In the genomic region with DNA sequence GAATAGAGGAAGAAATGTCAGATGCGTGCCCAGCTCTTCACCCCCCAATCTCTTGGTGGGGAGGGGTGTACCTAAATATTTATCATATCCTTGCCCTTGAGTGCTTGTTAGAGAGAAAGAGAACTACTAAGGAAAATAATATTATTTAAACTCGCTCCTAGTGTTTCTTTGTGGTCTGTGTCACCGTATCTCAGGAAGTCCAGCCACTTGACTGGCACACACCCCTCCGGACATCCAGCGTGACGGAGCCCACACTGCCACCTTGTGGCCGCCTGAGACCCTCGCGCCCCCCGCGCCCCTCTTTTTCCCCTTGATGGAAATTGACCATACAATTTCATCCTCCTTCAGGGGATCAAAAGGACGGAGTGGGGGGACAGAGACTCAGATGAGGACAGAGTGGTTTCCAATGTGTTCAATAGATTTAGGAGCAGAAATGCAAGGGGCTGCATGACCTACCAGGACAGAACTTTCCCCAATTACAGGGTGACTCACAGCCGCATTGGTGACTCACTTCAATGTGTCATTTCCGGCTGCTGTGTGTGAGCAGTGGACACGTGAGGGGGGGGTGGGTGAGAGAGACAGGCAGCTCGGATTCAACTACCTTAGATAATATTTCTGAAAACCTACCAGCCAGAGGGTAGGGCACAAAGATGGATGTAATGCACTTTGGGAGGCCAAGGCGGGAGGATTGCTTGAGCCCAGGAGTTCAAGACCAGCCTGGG, we compare ENCODE assay signal across 1 cellular context.
TF ChIP-seq lines count a peak whose summit lies in the region.

No MANE protein-coding gene starts in this region.

TF ChIP-seq in HEK293, 187 proteins besides CTCF, POLR2A, EP300 and RAD21 (continued from another document and continues in another):
- peak; percentile 77; the same call in 1 of the 2 replicates for TF ChIP-seq ZSCAN30 (tag by site-specific recombination; IDR thresholded peaks at IDR 0.05)
- TF ChIP-seq ZNF571 (tag by site-specific recombination; IDR thresholded peaks at IDR 0.05): no peak
- TF ChIP-seq, protein P1, sequence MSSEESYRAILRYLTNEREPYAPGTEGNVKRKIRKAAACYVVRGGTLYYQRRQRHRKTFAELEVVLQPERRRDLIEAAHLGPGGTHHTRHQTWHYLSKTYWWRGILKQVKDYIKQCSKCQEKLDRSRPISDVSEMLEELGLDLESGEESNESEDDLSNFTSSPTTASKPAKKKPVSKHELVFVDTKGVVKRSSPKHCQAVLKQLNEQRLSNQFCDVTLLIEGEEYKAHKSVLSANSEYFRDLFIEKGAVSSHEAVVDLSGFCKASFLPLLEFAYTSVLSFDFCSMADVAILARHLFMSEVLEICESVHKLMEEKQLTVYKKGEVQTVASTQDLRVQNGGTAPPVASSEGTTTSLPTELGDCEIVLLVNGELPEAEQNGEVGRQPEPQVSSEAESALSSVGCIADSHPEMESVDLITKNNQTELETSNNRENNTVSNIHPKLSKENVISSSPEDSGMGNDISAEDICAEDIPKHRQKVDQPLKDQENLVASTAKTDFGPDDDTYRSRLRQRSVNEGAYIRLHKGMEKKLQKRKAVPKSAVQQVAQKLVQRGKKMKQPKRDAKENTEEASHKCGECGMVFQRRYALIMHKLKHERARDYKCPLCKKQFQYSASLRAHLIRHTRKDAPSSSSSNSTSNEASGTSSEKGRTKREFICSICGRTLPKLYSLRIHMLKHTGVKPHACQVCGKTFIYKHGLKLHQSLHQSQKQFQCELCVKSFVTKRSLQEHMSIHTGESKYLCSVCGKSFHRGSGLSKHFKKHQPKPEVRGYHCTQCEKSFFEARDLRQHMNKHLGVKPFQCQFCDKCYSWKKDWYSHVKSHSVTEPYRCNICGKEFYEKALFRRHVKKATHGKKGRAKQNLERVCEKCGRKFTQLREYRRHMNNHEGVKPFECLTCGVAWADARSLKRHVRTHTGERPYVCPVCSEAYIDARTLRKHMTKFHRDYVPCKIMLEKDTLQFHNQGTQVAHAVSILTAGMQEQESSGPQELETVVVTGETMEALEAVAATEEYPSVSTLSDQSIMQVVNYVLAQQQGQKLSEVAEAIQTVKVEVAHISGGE (tag by site-specific recombination; conservative IDR thresholded peaks at IDR 0.05; ENCODE audit: low read depth): peak; percentile 67; the same call in 1 of the 2 replicates
- no peak for TF ChIP-seq ZNF830 (tag by site-specific recombination; IDR thresholded peaks at IDR 0.05; ENCODE audit: low read depth)
- TF ChIP-seq ZFP69B (tag by site-specific recombination; IDR thresholded peaks at IDR 0.05): peak; percentile 79
- TF ChIP-seq ZNF521 (tag by site-specific recombination; IDR thresholded peaks at IDR 0.05): no peak
- TF ChIP-seq ZBTB17 (tag by site-specific recombination; IDR thresholded peaks at IDR 0.05): peak; percentile 85
- 0 out of 2 replicates have a peak, but pooled peaks have one; percentile 56 for TF ChIP-seq ZNF785 (tag by site-specific recombination; IDR thresholded peaks at IDR 0.05)
- TF ChIP-seq ZNF10 (tag by site-specific recombination; IDR thresholded peaks at IDR 0.05): no peak
- TF ChIP-seq, protein P2, sequence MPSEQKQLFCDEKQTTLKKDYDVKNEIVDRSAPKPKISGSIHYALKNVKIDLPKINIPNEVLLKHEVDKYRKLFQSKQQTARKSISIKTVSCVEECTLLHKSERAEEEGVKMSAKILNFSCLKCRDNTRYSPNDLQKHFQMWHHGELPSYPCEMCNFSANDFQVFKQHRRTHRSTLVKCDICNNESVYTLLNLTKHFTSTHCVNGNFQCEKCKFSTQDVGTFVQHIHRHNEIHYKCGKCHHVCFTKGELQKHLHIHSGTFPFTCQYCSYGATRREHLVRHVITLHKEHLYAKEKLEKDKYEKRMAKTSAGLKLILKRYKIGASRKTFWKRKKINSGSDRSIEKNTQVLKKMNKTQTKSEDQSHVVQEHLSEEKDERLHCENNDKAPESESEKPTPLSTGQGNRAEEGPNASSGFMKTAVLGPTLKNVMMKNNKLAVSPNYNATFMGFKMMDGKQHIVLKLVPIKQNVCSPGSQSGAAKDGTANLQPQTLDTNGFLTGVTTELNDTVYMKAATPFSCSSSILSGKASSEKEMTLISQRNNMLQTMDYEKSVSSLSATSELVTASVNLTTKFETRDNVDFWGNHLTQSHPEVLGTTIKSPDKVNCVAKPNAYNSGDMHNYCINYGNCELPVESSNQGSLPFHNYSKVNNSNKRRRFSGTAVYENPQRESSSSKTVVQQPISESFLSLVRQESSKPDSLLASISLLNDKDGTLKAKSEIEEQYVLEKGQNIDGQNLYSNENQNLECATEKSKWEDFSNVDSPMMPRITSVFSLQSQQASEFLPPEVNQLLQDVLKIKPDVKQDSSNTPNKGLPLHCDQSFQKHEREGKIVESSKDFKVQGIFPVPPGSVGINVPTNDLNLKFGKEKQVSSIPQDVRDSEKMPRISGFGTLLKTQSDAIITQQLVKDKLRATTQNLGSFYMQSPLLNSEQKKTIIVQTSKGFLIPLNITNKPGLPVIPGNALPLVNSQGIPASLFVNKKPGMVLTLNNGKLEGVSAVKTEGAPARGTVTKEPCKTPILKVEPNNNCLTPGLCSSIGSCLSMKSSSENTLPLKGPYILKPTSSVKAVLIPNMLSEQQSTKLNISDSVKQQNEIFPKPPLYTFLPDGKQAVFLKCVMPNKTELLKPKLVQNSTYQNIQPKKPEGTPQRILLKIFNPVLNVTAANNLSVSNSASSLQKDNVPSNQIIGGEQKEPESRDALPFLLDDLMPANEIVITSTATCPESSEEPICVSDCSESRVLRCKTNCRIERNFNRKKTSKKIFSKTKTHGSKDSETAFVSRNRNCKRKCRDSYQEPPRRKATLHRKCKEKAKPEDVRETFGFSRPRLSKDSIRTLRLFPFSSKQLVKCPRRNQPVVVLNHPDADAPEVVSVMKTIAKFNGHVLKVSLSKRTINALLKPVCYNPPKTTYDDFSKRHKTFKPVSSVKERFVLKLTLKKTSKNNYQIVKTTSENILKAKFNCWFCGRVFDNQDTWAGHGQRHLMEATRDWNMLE (tag by site-specific recombination; conservative IDR thresholded peaks at IDR 0.05; ENCODE audit: low read depth): peak; percentile 74
- TF ChIP-seq ZNF660 (tag by site-specific recombination; IDR thresholded peaks at IDR 0.05): peak; percentile 86
- TF ChIP-seq, protein P3, sequence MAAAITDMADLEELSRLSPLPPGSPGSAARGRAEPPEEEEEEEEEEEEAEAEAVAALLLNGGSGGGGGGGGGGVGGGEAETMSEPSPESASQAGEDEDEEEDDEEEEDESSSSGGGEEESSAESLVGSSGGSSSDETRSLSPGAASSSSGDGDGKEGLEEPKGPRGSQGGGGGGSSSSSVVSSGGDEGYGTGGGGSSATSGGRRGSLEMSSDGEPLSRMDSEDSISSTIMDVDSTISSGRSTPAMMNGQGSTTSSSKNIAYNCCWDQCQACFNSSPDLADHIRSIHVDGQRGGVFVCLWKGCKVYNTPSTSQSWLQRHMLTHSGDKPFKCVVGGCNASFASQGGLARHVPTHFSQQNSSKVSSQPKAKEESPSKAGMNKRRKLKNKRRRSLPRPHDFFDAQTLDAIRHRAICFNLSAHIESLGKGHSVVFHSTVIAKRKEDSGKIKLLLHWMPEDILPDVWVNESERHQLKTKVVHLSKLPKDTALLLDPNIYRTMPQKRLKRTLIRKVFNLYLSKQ (tag by site-specific recombination; IDR thresholded peaks at IDR 0.05; ENCODE audit: borderline replicate concordance): no peak
- no peak for TF ChIP-seq ZNF48 (tag by site-specific recombination; IDR thresholded peaks at IDR 0.05)
- no peak for TF ChIP-seq ZNF701 (tag by site-specific recombination; IDR thresholded peaks at IDR 0.05)
- TF ChIP-seq ZNF366 (tag by site-specific recombination; conservative IDR thresholded peaks at IDR 0.05): peak; percentile 67
- peak; percentile 82 for TF ChIP-seq PRDM1 (tag by site-specific recombination; IDR thresholded peaks at IDR 0.05)
- no peak for TF ChIP-seq ZNF621 (tag by site-specific recombination; IDR thresholded peaks at IDR 0.05)
- 0 out of 2 replicates have a peak, but pooled peaks have one; percentile 43 for TF ChIP-seq ZNF792 (tag by site-specific recombination; IDR thresholded peaks at IDR 0.05)
- no peak for TF ChIP-seq ZNF214 (tag by site-specific recombination; IDR thresholded peaks at IDR 0.05; ENCODE audit: borderline replicate concordance)
- TF ChIP-seq ZNF664 (tag by site-specific recombination; IDR thresholded peaks at IDR 0.05): no peak
- TF ChIP-seq, protein P4, sequence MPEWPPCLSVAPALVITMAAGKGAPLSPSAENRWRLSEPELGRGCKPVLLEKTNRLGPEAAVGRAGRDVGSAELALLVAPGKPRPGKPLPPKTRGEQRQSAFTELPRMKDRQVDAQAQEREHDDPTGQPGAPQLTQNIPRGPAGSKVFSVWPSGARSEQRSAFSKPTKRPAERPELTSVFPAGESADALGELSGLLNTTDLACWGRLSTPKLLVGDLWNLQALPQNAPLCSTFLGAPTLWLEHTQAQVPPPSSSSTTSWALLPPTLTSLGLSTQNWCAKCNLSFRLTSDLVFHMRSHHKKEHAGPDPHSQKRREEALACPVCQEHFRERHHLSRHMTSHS (tag by site-specific recombination; IDR thresholded peaks at IDR 0.05): no peak
- TF ChIP-seq, protein P5, sequence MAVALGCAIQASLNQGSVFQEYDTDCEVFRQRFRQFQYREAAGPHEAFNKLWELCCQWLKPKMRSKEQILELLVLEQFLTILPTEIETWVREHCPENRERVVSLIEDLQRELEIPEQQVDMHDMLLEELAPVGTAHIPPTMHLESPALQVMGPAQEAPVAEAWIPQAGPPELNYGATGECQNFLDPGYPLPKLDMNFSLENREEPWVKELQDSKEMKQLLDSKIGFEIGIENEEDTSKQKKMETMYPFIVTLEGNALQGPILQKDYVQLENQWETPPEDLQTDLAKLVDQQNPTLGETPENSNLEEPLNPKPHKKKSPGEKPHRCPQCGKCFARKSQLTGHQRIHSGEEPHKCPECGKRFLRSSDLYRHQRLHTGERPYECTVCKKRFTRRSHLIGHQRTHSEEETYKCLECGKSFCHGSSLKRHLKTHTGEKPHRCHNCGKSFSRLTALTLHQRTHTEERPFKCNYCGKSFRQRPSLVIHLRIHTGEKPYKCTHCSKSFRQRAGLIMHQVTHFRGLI (tag by site-specific recombination; IDR thresholded peaks at IDR 0.05): peak; percentile 37; the same call in 1 of the 2 replicates
- TF ChIP-seq, protein P6, sequence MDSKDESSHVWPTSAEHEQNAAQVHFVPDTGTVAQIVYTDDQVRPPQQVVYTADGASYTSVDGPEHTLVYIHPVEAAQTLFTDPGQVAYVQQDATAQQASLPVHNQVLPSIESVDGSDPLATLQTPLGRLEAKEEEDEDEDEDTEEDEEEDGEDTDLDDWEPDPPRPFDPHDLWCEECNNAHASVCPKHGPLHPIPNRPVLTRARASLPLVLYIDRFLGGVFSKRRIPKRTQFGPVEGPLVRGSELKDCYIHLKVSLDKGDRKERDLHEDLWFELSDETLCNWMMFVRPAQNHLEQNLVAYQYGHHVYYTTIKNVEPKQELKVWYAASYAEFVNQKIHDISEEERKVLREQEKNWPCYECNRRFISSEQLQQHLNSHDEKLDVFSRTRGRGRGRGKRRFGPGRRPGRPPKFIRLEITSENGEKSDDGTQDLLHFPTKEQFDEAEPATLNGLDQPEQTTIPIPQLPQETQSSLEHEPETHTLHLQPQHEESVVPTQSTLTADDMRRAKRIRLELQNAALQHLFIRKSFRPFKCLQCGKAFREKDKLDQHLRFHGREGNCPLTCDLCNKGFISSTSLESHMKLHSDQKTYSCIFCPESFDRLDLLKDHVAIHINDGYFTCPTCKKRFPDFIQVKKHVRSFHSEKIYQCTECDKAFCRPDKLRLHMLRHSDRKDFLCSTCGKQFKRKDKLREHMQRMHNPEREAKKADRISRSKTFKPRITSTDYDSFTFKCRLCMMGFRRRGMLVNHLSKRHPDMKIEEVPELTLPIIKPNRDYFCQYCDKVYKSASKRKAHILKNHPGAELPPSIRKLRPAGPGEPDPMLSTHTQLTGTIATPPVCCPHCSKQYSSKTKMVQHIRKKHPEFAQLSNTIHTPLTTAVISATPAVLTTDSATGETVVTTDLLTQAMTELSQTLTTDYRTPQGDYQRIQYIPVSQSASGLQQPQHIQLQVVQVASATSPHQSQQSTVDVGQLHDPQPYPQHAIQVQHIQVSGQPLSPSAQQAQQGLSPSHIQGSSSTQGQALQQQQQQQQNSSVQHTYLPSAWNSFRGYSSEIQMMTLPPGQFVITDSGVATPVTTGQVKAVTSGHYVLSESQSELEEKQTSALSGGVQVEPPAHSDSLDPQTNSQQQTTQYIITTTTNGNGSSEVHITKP (tag by site-specific recombination; IDR thresholded peaks at IDR 0.05): peak; percentile 63
- TF ChIP-seq ZNF16 (tag by site-specific recombination; IDR thresholded peaks at IDR 0.05; ENCODE audit: low read depth): no peak
- TF ChIP-seq SCRT1 (tag by site-specific recombination; IDR thresholded peaks at IDR 0.05; ENCODE audit: borderline replicate concordance): no peak
- TF ChIP-seq, protein P7, sequence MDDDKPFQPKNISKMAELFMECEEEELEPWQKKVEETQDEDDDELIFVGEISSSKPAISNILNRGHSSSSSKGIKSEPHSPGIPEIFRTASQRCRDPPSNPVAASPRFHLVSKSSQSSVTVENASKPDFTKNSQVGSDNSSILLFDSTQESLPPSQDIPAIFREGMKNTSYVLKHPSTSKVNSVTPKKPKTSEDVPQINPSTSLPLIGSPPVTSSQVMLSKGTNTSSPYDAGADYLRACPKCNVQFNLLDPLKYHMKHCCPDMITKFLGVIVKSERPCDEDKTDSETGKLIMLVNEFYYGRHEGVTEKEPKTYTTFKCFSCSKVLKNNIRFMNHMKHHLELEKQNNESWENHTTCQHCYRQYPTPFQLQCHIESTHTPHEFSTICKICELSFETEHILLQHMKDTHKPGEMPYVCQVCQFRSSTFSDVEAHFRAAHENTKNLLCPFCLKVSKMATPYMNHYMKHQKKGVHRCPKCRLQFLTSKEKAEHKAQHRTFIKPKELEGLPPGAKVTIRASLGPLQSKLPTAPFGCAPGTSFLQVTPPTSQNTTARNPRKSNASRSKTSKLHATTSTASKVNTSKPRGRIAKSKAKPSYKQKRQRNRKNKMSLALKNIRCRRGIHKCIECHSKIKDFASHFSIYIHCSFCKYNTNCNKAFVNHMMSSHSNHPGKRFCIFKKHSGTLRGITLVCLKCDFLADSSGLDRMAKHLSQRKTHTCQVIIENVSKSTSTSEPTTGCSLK (tag by site-specific recombination; IDR thresholded peaks at IDR 0.05): no peak
- peak; percentile 94 for TF ChIP-seq ZNF391 (tag by site-specific recombination; IDR thresholded peaks at IDR 0.05; ENCODE audit: borderline replicate concordance, low read depth)
- peak; percentile 45; the same call in 1 of the 2 replicates for TF ChIP-seq GLIS2 (tag by site-specific recombination; IDR thresholded peaks at IDR 0.05)
- peak; percentile 97 for TF ChIP-seq SP7 (tag by site-specific recombination; IDR thresholded peaks at IDR 0.05)
- peak; percentile 89 for TF ChIP-seq ZNF558 (tag by site-specific recombination; IDR thresholded peaks at IDR 0.05)
- peak; percentile 69; the same call in 1 of the 2 replicates for TF ChIP-seq ZBTB48 (tag by site-specific recombination; IDR thresholded peaks at IDR 0.05)
- no peak for TF ChIP-seq ZNF132 (tag by site-specific recombination; IDR thresholded peaks at IDR 0.05; ENCODE audit: borderline replicate concordance)
- no peak for TF ChIP-seq ZNF140 (tag by site-specific recombination; IDR thresholded peaks at IDR 0.05)
- TF ChIP-seq, protein P8, sequence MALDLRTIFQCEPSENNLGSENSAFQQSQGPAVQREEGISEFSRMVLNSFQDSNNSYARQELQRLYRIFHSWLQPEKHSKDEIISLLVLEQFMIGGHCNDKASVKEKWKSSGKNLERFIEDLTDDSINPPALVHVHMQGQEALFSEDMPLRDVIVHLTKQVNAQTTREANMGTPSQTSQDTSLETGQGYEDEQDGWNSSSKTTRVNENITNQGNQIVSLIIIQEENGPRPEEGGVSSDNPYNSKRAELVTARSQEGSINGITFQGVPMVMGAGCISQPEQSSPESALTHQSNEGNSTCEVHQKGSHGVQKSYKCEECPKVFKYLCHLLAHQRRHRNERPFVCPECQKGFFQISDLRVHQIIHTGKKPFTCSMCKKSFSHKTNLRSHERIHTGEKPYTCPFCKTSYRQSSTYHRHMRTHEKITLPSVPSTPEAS (tag by site-specific recombination; IDR thresholded peaks at IDR 0.05): peak; percentile 54; the same call in 1 of the 2 replicates
- peak; percentile 82 for TF ChIP-seq ZNF843 (tag by site-specific recombination; IDR thresholded peaks at IDR 0.05)
- TF ChIP-seq GLI4 (tag by site-specific recombination; IDR thresholded peaks at IDR 0.05): no peak
